Comparison of ENCODE assay signal across 1 cellular context in genomic region chrX:130524476-130525194, GRCh38.
TF ChIP-seq lines count a peak whose summit lies in the region.

No MANE protein-coding gene starts in this region.

TF ChIP-seq in HepG2, 621 proteins besides CTCF, POLR2A, EP300 and RAD21 (continued from another document):
- TF ChIP-seq ZNF576 (CRISPR knock-in tag; IDR thresholded peaks at IDR 0.05): no peak
